ENCODE assay signal across 13 cellular contexts in genomic region chr15:70491183-70491621, GRCh38.
A peak's percentile ranks its signal among the peaks of the same experiment; 100 is the strongest.
DNase-seq lines count a peak whose midpoint lies in the region; ATAC-seq, FAIRE-seq and TF ChIP-seq lines count a peak whose summit lies in the region.
"Had no signal": no experiment of that assay in that cellular context is flagged by ENCODE, and none has a peak within 500 bp of the region (broad histone marks: within the 10 kb centered on the region; RNA-seq: fewer than 3 reads in every experiment).

No MANE protein-coding gene starts in this region.

- no TSS peak for BruUV-seq in GM12878 (replicated peaks; lab: Mats Ljungman, UMichigan)

- peak overlapping the region; percentile 4; the same call in 1 of the 2 replicates for H3K9ac ChIP-seq in GM12878 (ENCODE audit: control insufficient read depth, insufficient read depth, low read length)

- no peaks in the 10 kb centered on the region for H3K9me3 Mint-ChIP-seq in activated CD4-positive, alpha-beta T cell treated with anti-CD3 and anti-CD28 coated beads, Interleukin-2, amount 10 ng/mL, durations not matched to agents 24 days and 14 days
- no peaks in the 10 kb centered on the region for H3K9me3 Mint-ChIP-seq in stimulated activated naive B cell treated with anti-CD40 and anti-IgM and Interleukin-4, amounts not matched to agents 10 μg/mL and 1 μg/mL and 100 μg/mL, for 72 hours
- H3K9me3 Mint-ChIP-seq: endodermal cell, nephron progenitor cell had no signal

- no peak for ATAC-seq in GM12878
- no peak for ATAC-seq in stimulated activated naive B cell treated with anti-CD40 and anti-IgM and Interleukin-4, amounts not matched to agents 10 μg/mL and 1 μg/mL and 100 μg/mL, for 72 hours (replicated peaks)
- ATAC-seq in sciatic nerve, result no peak
- no peak for ATAC-seq in HG03196 (IDR thresholded peaks at IDR 0.05; ENCODE audit: unreplicated experiment)

- intact Hi-C loops in activated CD4-positive, alpha-beta T cell treated with anti-CD3 and anti-CD28 coated beads, Interleukin-2, amount 10 ng/mL, durations not matched to agents 24 days and 14 days (cut with micrococcal nuclease), result loop anchor here (5.0 kb wide), 1 partner anchor 56 kb away; no protein-coding TSS in a partner anchor
- intact Hi-C loops in GM12878 (cut with micrococcal nuclease; ENCODE audit: unreplicated experiment), result no loop called here
- intact Hi-C loops in sciatic nerve (cut with DNase I), result no loop called here

- TF ChIP-seq CTCF in GM12878 (IDR thresholded peaks at IDR 0.05 in 2 of 3, conservative IDR thresholded peaks at IDR 0.05 in 1 of 3; ENCODE audit: control insufficient read depth in 2 of 3, extremely low read depth in 1 of 3, insufficient read depth in 1 of 3, low read depth in 3 of 3, low read length in 3 of 3), result no peak

- H4K20me1 ChIP-seq in GM12878 (ENCODE audit: control insufficient read depth, insufficient read depth), result no peaks in the 10 kb centered on the region

- H3K27ac ChIP-seq in GM12878 (ENCODE audit: control insufficient read depth, insufficient read depth), result peak overlapping the region; percentile 87; the same call in 1 of the 2 replicates
- H3K27ac ChIP-seq: thoracic aorta had no signal

- peaks cover 89% of the 10 kb centered on the region for H3K4me1 Mint-ChIP-seq in activated CD4-positive, alpha-beta T cell treated with anti-CD3 and anti-CD28 coated beads, Interleukin-2, amount 10 ng/mL, durations not matched to agents 24 days and 14 days
- peaks cover 78 to 79% of the 10 kb centered on the region in 2 donors for H3K4me1 Mint-ChIP-seq in stimulated activated naive B cell treated with anti-CD40 and anti-IgM and Interleukin-4, amounts not matched to agents 10 μg/mL and 1 μg/mL and 100 μg/mL, for 72 hours

- H2AFZ ChIP-seq in GM12878 (ENCODE audit: control insufficient read depth, low read depth, low read length), result peak overlapping the region; percentile 15

- peaks cover 65% of the 10 kb centered on the region for H3K4me1 ChIP-seq in GM12878 (ENCODE audit: control insufficient read depth, insufficient read depth, low read length)

- no peak for TF ChIP-seq POLR2A in GM12878 (IDR thresholded peaks at IDR 0.05; ENCODE audit: low read depth, low read length)

- peaks cover 24% of the 10 kb centered on the region for H3K27me3 Mint-ChIP-seq in activated CD4-positive, alpha-beta T cell treated with anti-CD3 and anti-CD28 coated beads, Interleukin-2, amount 10 ng/mL, durations not matched to agents 24 days and 14 days
- peaks cover 17 to 24% of the 10 kb centered on the region in 2 donors for H3K27me3 Mint-ChIP-seq in stimulated activated naive B cell treated with anti-CD40 and anti-IgM and Interleukin-4, amounts not matched to agents 10 μg/mL and 1 μg/mL and 100 μg/mL, for 72 hours

- H3K4me2 ChIP-seq in GM12878 (ENCODE audit: control insufficient read depth, insufficient read depth), result peak overlapping the region; percentile 92

- no peak for TF ChIP-seq EP300 in GM12878 (IDR thresholded peaks at IDR 0.05; ENCODE audit: borderline replicate concordance in 1 of 2, control insufficient read depth in 1 of 2, low read depth in 2 of 2, low read length in 2 of 2)

- peak overlapping the region; percentile 96 for H3K27ac Mint-ChIP-seq in activated CD4-positive, alpha-beta T cell treated with anti-CD3 and anti-CD28 coated beads, Interleukin-2, amount 10 ng/mL, durations not matched to agents 24 days and 14 days
- peak overlapping the region; percentile 56 for H3K27ac Mint-ChIP-seq in stimulated activated naive B cell treated with anti-CD40 and anti-IgM and Interleukin-4, amounts not matched to agents 10 μg/mL and 1 μg/mL and 100 μg/mL, for 72 hours
- H3K27ac Mint-ChIP-seq: endodermal cell had no signal

- no peaks in the 10 kb centered on the region for H3K9me3 ChIP-seq in GM12878 (replicated peaks; ENCODE audit: control insufficient read depth, insufficient read depth, low read length)
- H3K9me3 ChIP-seq: thoracic aorta had no signal

- no peak for FAIRE-seq in GM12878 (lab: Jason Lieb, UNC)
- FAIRE-seq: GM19239 had no signal

- no peaks in the 10 kb centered on the region; a peak in 1 of 4 replicates for H3K27me3 ChIP-seq in GM12878 (replicated peaks in 1 of 2; ENCODE audit: control insufficient read depth in 2 of 2, insufficient read depth in 2 of 2, low read length in 1 of 2)

- DNase-seq in activated CD4-positive, alpha-beta T cell treated with anti-CD3 and anti-CD28 coated beads, Interleukin-2, amount 10 ng/mL, durations not matched to agents 24 days and 14 days, result peak; percentile 81
- no peak for DNase-seq in activated CD4-positive, alpha-beta T cell treated with anti-CD3 and anti-CD28 coated beads, Interleukin-2, amount 50 U/mL, for 4 hours
- DNase-seq in OCI-M1 (lab: John Stamatoyannopoulos, UW) (peak; percentile 34), GM12878 (ENCODE audit: low read depth, low spot score) (no peak), sciatic nerve (ENCODE audit: low spot score) (no peak), COR-L47 (lab: John Stamatoyannopoulos, UW) (no peak)
- no peak for DNase-seq in stimulated activated naive B cell treated with anti-CD40 and anti-IgM and Interleukin-4, amounts not matched to agents 10 μg/mL and 1 μg/mL and 100 μg/mL, for 72 hours
- DNase-seq: endodermal cell, NCI-H2227 treated with DMSO at 0.1 percent for 48 hours, nephron progenitor cell had no signal

- RAD21 ChIA-PET in GM12878 (lab: Charles Lee; ENCODE audit: unreplicated experiment), result interaction anchor here (1.0 to 3.6 kb wide), 4 partner anchors 13 to 395 kb away, joined by 3 to 42 read pairs (median 4); no protein-coding TSS in a partner anchor

- in situ Hi-C loops in GM12878 (cut with MboI), result no loop called here

- SMC1A ChIA-PET in GM12878 (lab: Charles Lee; ENCODE audit: uncharacterized antibody, unreplicated experiment), result interaction anchor here (0.7 to 3.3 kb wide), 7 partner anchors 11 to 1013 kb away, joined by 3 to 24 read pairs (median 4); no protein-coding TSS in a partner anchor

- 26% methylated on average over 7 of the region's 7 CpGs for WGBS in GM12878 (ENCODE audit: insufficient coverage, insufficient replicate concordance, low lambda C conversion rate, missing lambda C conversion rate)

- H3K4me3 ChIP-seq in GM12878, result no peak overlapping the region
- H3K4me3 ChIP-seq: thoracic aorta had no signal

- peak overlapping the region; percentile 81 for H3K4me3 Mint-ChIP-seq in activated CD4-positive, alpha-beta T cell treated with anti-CD3 and anti-CD28 coated beads, Interleukin-2, amount 10 ng/mL, durations not matched to agents 24 days and 14 days
- peak overlapping the region in 1 of 2 donors; percentile 44 for H3K4me3 Mint-ChIP-seq in stimulated activated naive B cell treated with anti-CD40 and anti-IgM and Interleukin-4, amounts not matched to agents 10 μg/mL and 1 μg/mL and 100 μg/mL, for 72 hours
- H3K4me3 Mint-ChIP-seq: endodermal cell, nephron progenitor cell had no signal

- no peaks in the 10 kb centered on the region for H3K36me3 ChIP-seq in GM12878 (ENCODE audit: control insufficient read depth in 2 of 2, insufficient read depth in 2 of 2, low read length in 1 of 2)
- H3K36me3 ChIP-seq: thoracic aorta had no signal

- CTCF ChIA-PET in GM12878 (lab: Yijun Ruan, JAX), result interaction anchor here (0.8 to 3.3 kb wide), 2 partner anchors 12 to 21 kb away, joined by 3 to 22 read pairs; no protein-coding TSS in a partner anchor

- POLR2A ChIA-PET in GM12878 (lab: Charles Lee), result no interaction called here

- H3K79me2 ChIP-seq in GM12878 (ENCODE audit: control insufficient read depth, insufficient read depth, low read length), result no peaks in the 10 kb centered on the region

- no peaks in the 10 kb centered on the region for H3K36me3 Mint-ChIP-seq in activated CD4-positive, alpha-beta T cell treated with anti-CD3 and anti-CD28 coated beads, Interleukin-2, amount 10 ng/mL, durations not matched to agents 24 days and 14 days (ENCODE audit: low read depth)
- no peaks in the 10 kb centered on the region for H3K36me3 Mint-ChIP-seq in stimulated activated naive B cell treated with anti-CD40 and anti-IgM and Interleukin-4, amounts not matched to agents 10 μg/mL and 1 μg/mL and 100 μg/mL, for 72 hours

- TF ChIP-seq RAD21 in GM12878 (IDR thresholded peaks at IDR 0.05; ENCODE audit: insufficient read depth, low read depth, low read length), result no peak

TF ChIP-seq in GM12878, 131 proteins besides CTCF, POLR2A, EP300 and RAD21 (continues in another document):
- TF ChIP-seq CHD2 (IDR thresholded peaks at IDR 0.05; ENCODE audit: borderline replicate concordance, low read depth, low read length) (no peak), SREBF1 (IDR thresholded peaks at IDR 0.05; ENCODE audit: low read length) (no peak), IRF3 (IDR thresholded peaks at IDR 0.05) (no peak), TARDBP (IDR thresholded peaks at IDR 0.05; ENCODE audit: borderline replicate concordance) (no peak)

Comparison
In these comparisons a context has a peak if more than half of its experiments do, and no peak if none do; other contexts are left out.
1. DNase-seq: peak in activated CD4-positive, alpha-beta T cell treated with anti-CD3 and anti-CD28 coated beads, Interleukin-2, amount 10 ng/mL, durations not matched to agents 24 days and 14 days (single experiment) and OCI-M1 (single experiment); none in activated CD4-positive, alpha-beta T cell treated with anti-CD3 and anti-CD28 coated beads, Interleukin-2, amount 50 U/mL, for 4 hours (0 of 2), GM12878 (single experiment), stimulated activated naive B cell treated with anti-CD40 and anti-IgM and Interleukin-4, amounts not matched to agents 10 μg/mL and 1 μg/mL and 100 μg/mL, for 72 hours (single experiment), sciatic nerve (single experiment) and COR-L47 (single experiment).